1 cellular context compared by ENCODE assay signal in genomic region chr2:33104052-33104623, GRCh38.
TF ChIP-seq lines count a peak whose summit lies in the region.

No MANE protein-coding gene starts in this region.

TF ChIP-seq in SK-N-SH treated with all-trans-retinoic acid at 6 μM for 48 hours, 23 proteins besides CTCF, POLR2A, EP300 and RAD21 (continued from another document):
- TF ChIP-seq TSHZ2 (CRISPR knock-in tag; IDR thresholded peaks at IDR 0.05) (no peak), CSDC2 (CRISPR knock-in tag; IDR thresholded peaks at IDR 0.05) (no peak), ZNF70 (CRISPR knock-in tag; IDR thresholded peaks at IDR 0.05) (no peak), ZC3H10 (CRISPR knock-in tag; IDR thresholded peaks at IDR 0.05) (no peak), ESRRG (CRISPR knock-in tag; IDR thresholded peaks at IDR 0.05) (no peak), GLIS3 (CRISPR knock-in tag; IDR thresholded peaks at IDR 0.05) (no peak), POU6F1 (CRISPR knock-in tag; IDR thresholded peaks at IDR 0.05; ENCODE audit: borderline replicate concordance, low read depth) (no peak), PPARA (CRISPR knock-in tag; IDR thresholded peaks at IDR 0.05; ENCODE audit: borderline replicate concordance) (no peak), TCF4 (CRISPR knock-in tag; IDR thresholded peaks at IDR 0.05; ENCODE audit: borderline replicate concordance) (no peak), CSRNP3 (CRISPR knock-in tag; IDR thresholded peaks at IDR 0.05) (no peak), BACH2 (CRISPR knock-in tag; IDR thresholded peaks at IDR 0.05; ENCODE audit: borderline replicate concordance) (no peak)
